In the genomic region with DNA sequence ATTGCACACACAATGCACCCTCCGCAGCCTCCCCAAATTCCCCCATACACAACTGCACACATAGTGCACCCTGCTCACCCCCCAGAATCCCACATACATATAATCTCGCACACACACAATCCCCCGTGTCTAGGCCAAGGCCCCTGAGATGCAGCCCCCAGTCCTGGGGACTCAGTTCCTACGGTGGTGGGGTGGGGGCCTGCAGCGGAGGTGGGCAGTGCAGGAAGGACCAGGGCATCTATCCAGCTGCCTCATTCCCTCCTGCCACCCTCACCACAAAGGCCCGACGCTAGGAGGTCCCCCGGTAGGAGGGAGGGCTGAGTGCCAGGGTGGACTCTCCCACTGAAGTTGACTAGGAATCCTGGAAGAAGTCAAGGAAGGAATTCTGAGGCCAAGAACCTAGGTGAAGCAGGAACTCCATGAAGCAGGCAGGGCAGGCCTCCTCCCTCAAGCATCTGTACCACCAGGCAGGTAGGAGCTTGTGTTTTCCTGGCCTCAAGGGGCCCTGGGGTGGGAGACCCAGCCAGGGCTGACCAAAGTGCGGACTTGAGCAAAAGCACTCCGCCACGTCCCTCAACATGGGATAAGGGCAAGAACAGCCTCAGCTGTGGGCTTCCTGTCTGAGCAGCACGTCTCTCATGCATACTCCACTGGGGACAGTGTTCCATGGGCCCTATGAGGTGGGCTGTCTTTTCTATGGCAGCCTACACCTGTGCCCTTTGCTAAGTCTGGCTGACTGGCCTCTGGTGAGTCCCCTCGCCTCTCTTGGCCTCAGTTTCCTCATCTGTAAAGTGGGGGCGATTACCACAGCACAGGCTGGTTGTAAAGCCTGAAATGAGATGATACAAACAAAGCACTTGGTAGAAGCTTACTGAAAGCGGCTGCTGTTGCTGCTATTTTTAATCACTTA, we compare ENCODE assay signal across 1 cellular context.
TF ChIP-seq lines count a peak whose summit lies in the region.

No MANE protein-coding gene starts in this region.

TF ChIP-seq in SK-N-SH, 30 proteins besides CTCF, POLR2A, EP300 and RAD21:
- TF ChIP-seq ZBTB33 (IDR thresholded peaks at IDR 0.05; ENCODE audit: borderline replicate concordance, low read depth) = no peak
- no peak for TF ChIP-seq POLR2AphosphoS5 (IDR thresholded peaks at IDR 0.05; ENCODE audit: low read depth, low read length)
- TF ChIP-seq TCF12 (IDR thresholded peaks at IDR 0.05) = no peak
- no peak for TF ChIP-seq RFX5 (IDR thresholded peaks at IDR 0.05; ENCODE audit: low read length)
- TF ChIP-seq GABPA (IDR thresholded peaks at IDR 0.05; ENCODE audit: low read depth) = no peak
